ENCODE assay signal across 20 cellular contexts in the genomic region with DNA sequence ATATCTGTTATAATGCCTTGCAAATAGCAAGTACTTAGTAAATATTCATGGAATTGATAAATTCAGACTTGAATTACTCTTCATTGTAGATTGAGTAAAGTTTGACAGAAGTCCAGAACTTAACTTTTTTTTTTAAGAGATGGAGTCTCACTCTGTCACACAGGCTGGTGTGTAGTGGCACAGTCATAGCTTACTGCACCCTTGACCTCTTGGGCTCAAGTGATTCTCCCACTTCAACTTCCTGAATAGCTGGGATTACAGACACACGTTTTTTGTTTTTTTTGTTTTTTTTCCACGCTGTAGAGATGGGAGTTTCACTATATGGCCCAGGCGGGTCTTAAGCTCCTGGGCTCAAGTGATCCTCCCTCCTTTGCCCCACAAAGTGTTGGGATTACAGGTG. TPM values are rescaled to one million over a fixed set of nuclear protein-coding genes. Genes with fewer than 3 reads are reported as not detected.
DNase-seq lines count a peak whose midpoint lies in the region; ATAC-seq and TF ChIP-seq lines count a peak whose summit lies in the region.
"Had no signal": no experiment of that assay in that cellular context is flagged by ENCODE, and none has a peak within 500 bp of the region (broad histone marks: within the 10 kb centered on the region; RNA-seq: fewer than 3 reads in every experiment).

No MANE protein-coding gene starts in this region.

- H3K27me3 ChIP-seq in right lobe of liver (no peaks in the 10 kb centered on the region), hepatocyte (no peaks in the 10 kb centered on the region)
- H3K27me3 ChIP-seq: ovary, transverse colon had no signal

- no peak overlapping the region for H2AFZ ChIP-seq in hepatocyte

- TF ChIP-seq POLR2A in right lobe of liver (IDR thresholded peaks at IDR 0.05) = no peak

- no peak overlapping the region for H3K4me3 Mint-ChIP-seq in central memory CD8-positive, alpha-beta T cell
- H3K4me3 Mint-ChIP-seq: activated naive CD4-positive, alpha-beta T cell treated with anti-CD3 and anti-CD28 coated beads, Interleukin-2, amount 10 ng/mL, durations not matched to agents 7 days and 5 days; brain; effector memory CD8-positive, alpha-beta T cell; stimulated activated memory B cell treated with anti-CD40 and anti-IgM and Interleukin-4, amounts not matched to agents 10 μg/mL and 1 μg/mL and 100 μg/mL, for 72 hours had no signal

- DNase-seq in left cardiac atrium (no peak), Right ventricle myocardium inferior (ENCODE audit: missing footprints) (no peak), right lobe of liver (no peak), ureter (ENCODE audit: low spot score) (no peak), NCI-H1048 (lab: John Stamatoyannopoulos, UW) (no peak), NCI-H1417 (lab: John Stamatoyannopoulos, UW) (no peak), hepatocyte (ENCODE audit: low spot score) (no peak)
- DNase-seq in central memory CD8-positive, alpha-beta T cell (ENCODE audit: low spot score in 2 of 2) = no peak
- DNase-seq: activated CD4-positive, alpha-beta T cell treated with anti-CD3 and anti-CD28 coated beads for 48 hours; activated CD8-positive, alpha-beta memory T cell treated with anti-CD3 and anti-CD28 coated beads, Interleukin-2, amount 50 U/mL, for 48 hours; activated naive CD4-positive, alpha-beta T cell treated with anti-CD3 and anti-CD28 coated beads, Interleukin-2, amount 10 ng/mL, durations not matched to agents 7 days and 5 days; COR-L47; effector memory CD8-positive, alpha-beta T cell; GF-D8; NCI-H1092 treated with DMSO at 0.1 percent for 48 hours; ovary; SHP77; transverse colon had no signal

- peaks cover 41% of the 10 kb centered on the region for H3K4me1 Mint-ChIP-seq in central memory CD8-positive, alpha-beta T cell

- peaks cover 100% of the 10 kb centered on the region for H3K79me2 ChIP-seq in hepatocyte

- peaks cover 22% of the 10 kb centered on the region for H3K36me3 Mint-ChIP-seq in central memory CD8-positive, alpha-beta T cell (ENCODE audit: insufficient read depth)

- H3K9me2 ChIP-seq in hepatocyte (replicated peaks; ENCODE audit: insufficient read depth) = no peaks in the 10 kb centered on the region

- 17% methylated on average over 2 of the region's 3 CpGs for WGBS in right lobe of liver (ENCODE audit: insufficient coverage, low coverage, low lambda C conversion rate, missing lambda C conversion rate)
- 58% methylated on average over 3 of the region's 3 CpGs for WGBS in hepatocyte (ENCODE audit: low lambda C conversion rate, missing lambda C conversion rate)

- peak; percentile 38 to 57 for ATAC-seq in left cardiac atrium
- ATAC-seq in Right ventricle myocardium inferior = no peak
- ATAC-seq in central memory CD8-positive, alpha-beta T cell (replicated peaks; ENCODE audit: extremely low read depth, poor library complexity, severe bottlenecking) = no peak
- peak; percentile 55 to 78 (median 55) for ATAC-seq in right lobe of liver
- ATAC-seq: effector memory CD8-positive, alpha-beta T cell; stimulated activated memory B cell treated with anti-CD40 and anti-IgM and Interleukin-4, amounts not matched to agents 10 μg/mL and 1 μg/mL and 100 μg/mL, for 72 hours had no signal

- TF ChIP-seq CTCF in right lobe of liver (IDR thresholded peaks at IDR 0.05) = no peak
- TF ChIP-seq CTCF in hepatocyte (IDR thresholded peaks at IDR 0.05; ENCODE audit: poor library complexity) = no peak

- H3K4me3 ChIP-seq in right lobe of liver (no peak overlapping the region), hepatocyte (no peak overlapping the region)
- H3K4me3 ChIP-seq: ovary, transverse colon had no signal

- H3K27me3 Mint-ChIP-seq in central memory CD8-positive, alpha-beta T cell = no peaks in the 10 kb centered on the region
- H3K27me3 Mint-ChIP-seq: activated naive CD4-positive, alpha-beta T cell treated with anti-CD3 and anti-CD28 coated beads, Interleukin-2, amount 10 ng/mL, durations not matched to agents 7 days and 5 days; brain; effector memory CD8-positive, alpha-beta T cell; stimulated activated memory B cell treated with anti-CD40 and anti-IgM and Interleukin-4, amounts not matched to agents 10 μg/mL and 1 μg/mL and 100 μg/mL, for 72 hours had no signal

- peak overlapping the region; percentile 64 for H3K27ac Mint-ChIP-seq in central memory CD8-positive, alpha-beta T cell (ENCODE audit: low read depth)

- peaks cover 84% of the 10 kb centered on the region for H4K20me1 ChIP-seq in hepatocyte (ENCODE audit: insufficient read depth, poor library complexity, severe bottlenecking)

- H3K9me3 Mint-ChIP-seq in central memory CD8-positive, alpha-beta T cell = no peaks in the 10 kb centered on the region
- H3K9me3 Mint-ChIP-seq: activated naive CD4-positive, alpha-beta T cell treated with anti-CD3 and anti-CD28 coated beads, Interleukin-2, amount 10 ng/mL, durations not matched to agents 7 days and 5 days; effector memory CD8-positive, alpha-beta T cell; stimulated activated memory B cell treated with anti-CD40 and anti-IgM and Interleukin-4, amounts not matched to agents 10 μg/mL and 1 μg/mL and 100 μg/mL, for 72 hours had no signal

- no peaks in the 10 kb centered on the region for H3K36me3 ChIP-seq in right lobe of liver
- H3K36me3 ChIP-seq in hepatocyte (replicated peaks; ENCODE audit: insufficient read depth, low read depth) = no peaks in the 10 kb centered on the region
- H3K36me3 ChIP-seq: ovary, transverse colon had no signal

- no peak overlapping the region for H3K4me2 ChIP-seq in hepatocyte

- H3K9me3 ChIP-seq in right lobe of liver (no peaks in the 10 kb centered on the region), hepatocyte (ENCODE audit: low read depth) (peaks cover 4% of the 10 kb centered on the region)
- H3K9me3 ChIP-seq: ovary, transverse colon had no signal

- peaks cover 0 to 8% (median 0%) of the 10 kb centered on the region in 4 donors for H3K4me1 ChIP-seq in right lobe of liver
- H3K4me1 ChIP-seq in hepatocyte (ENCODE audit: insufficient read depth) = no peaks in the 10 kb centered on the region

- H3K27ac ChIP-seq in right lobe of liver (no peak overlapping the region), hepatocyte (no peak overlapping the region)
- H3K27ac ChIP-seq: ovary, transverse colon had no signal

- intact Hi-C loops in left cardiac atrium (cut with DNase I) = no loop called here
- intact Hi-C loops in Right ventricle myocardium inferior (cut with DNase I) = no loop called here
- intact Hi-C loops in right lobe of liver (cut with DNase I) = no loop called here

RNA-seq across cellular contexts. Expression of gene UBE2K, which starts 32.1 kb away (rescaled TPM):
- total RNA-seq in left cardiac atrium (10 to 100 TPM; 52.2 to 60.9 TPM), Right ventricle myocardium inferior (56.6 TPM), right lobe of liver (10 to 100 TPM; 20.5 to 54.8 (median 44.0) TPM), ureter (78.4 TPM), hepatocyte (40.4 and 41.0 TPM in 2 replicates)
- 98.9 and 112 TPM in 2 replicates for polyA plus RNA-seq in hepatocyte

Comparison
In these comparisons a context has a peak if more than half of its experiments do, and no peak if none do; other contexts are left out.
1. ATAC-seq: peak in left cardiac atrium (2 of 2) and right lobe of liver (4 of 4); none in Right ventricle myocardium inferior (single experiment) and central memory CD8-positive, alpha-beta T cell (single experiment).